Comparison of ENCODE assay signal across 8 cellular contexts in genomic region chr16:11256657-11257130, GRCh38.
DNase-seq lines count a peak whose midpoint lies in the region; ATAC-seq, FAIRE-seq and TF ChIP-seq lines count a peak whose summit lies in the region.

No MANE protein-coding gene starts in this region.

- peaks cover 28% of the 10 kb centered on the region for H3K4me1 Mint-ChIP-seq in nephron

- peaks cover 15% of the 10 kb centered on the region for H3K27me3 Mint-ChIP-seq in nephron (ENCODE audit: low read depth)

- peak overlapping the region; percentile 92 to 98 (median 98) for H3K27ac Mint-ChIP-seq in nephron

- no peak for FAIRE-seq in urothelium cell line (lab: Jason Lieb, UNC)

- no peak for TF ChIP-seq CTCF in nephron (IDR thresholded peaks at IDR 0.05; ENCODE audit: unreplicated experiment in 3 of 3)

- H3K36me3 Mint-ChIP-seq in nephron (ENCODE audit: low read depth): peaks cover 5% of the 10 kb centered on the region

- no peaks in the 10 kb centered on the region for H3K9me3 Mint-ChIP-seq in nephron

- ATAC-seq in HG03460 (IDR thresholded peaks at IDR 0.05; ENCODE audit: unreplicated experiment): no peak
- no peak for ATAC-seq in GM21825 (IDR thresholded peaks at IDR 0.05; ENCODE audit: unreplicated experiment)

- peak; percentile 76 for DNase-seq in AG08396 (ENCODE audit: low spot score)
- peak; percentile 41 for DNase-seq in HuH-7.5 (ENCODE audit: low spot score)
- DNase-seq in activated CD8-positive, alpha-beta memory T cell treated with anti-CD3 and anti-CD28 coated beads for 24 hours: peak; percentile 80
- peak; percentile 49 for DNase-seq in fibroblast of peridontal ligament (ENCODE audit: extremely low read depth)
- peak; percentile 59 for DNase-seq in urothelium cell line (ENCODE audit: low spot score)

- peak overlapping the region; percentile 90 to 99 (median 92) for H3K4me3 Mint-ChIP-seq in nephron
